1 cellular context compared by ENCODE assay signal in genomic region chr4:54192811-54193210, GRCh38.
TF ChIP-seq lines count a peak whose summit lies in the region.

No MANE protein-coding gene starts in this region.

TF ChIP-seq in GM23338, 12 proteins besides CTCF, POLR2A, EP300 and RAD21 (continued from another document):
- TF ChIP-seq ZNF462 (CRISPR knock-in tag; IDR thresholded peaks at IDR 0.05), result no peak
- no peak for TF ChIP-seq STAT1 (IDR thresholded peaks at IDR 0.05; ENCODE audit: unreplicated experiment)
- no peak for TF ChIP-seq CREB1 (CRISPR knock-in tag; IDR thresholded peaks at IDR 0.05; ENCODE audit: low read depth)
- no peak for TF ChIP-seq EZH2 (IDR thresholded peaks at IDR 0.05; ENCODE audit: low read depth, unreplicated experiment)
- TF ChIP-seq POLR2AphosphoS5 (IDR thresholded peaks at IDR 0.05; ENCODE audit: low read depth), result no peak
- no peak for TF ChIP-seq REST (IDR thresholded peaks at IDR 0.05; ENCODE audit: unreplicated experiment)
- no peak for TF ChIP-seq ETS1 (IDR thresholded peaks at IDR 0.05)
- no peak for TF ChIP-seq JUNB (IDR thresholded peaks at IDR 0.05; ENCODE audit: unreplicated experiment)
- TF ChIP-seq EZH2phosphoT487 (IDR thresholded peaks at IDR 0.05; ENCODE audit: unreplicated experiment), result no peak
- no peak for TF ChIP-seq ZNF114 (CRISPR knock-in tag; IDR thresholded peaks at IDR 0.05)
- no peak for TF ChIP-seq NANOG (IDR thresholded peaks at IDR 0.05; ENCODE audit: borderline replicate concordance)
TF ChIP-seq in GM23338: peak in this region for 0.
